13 cellular contexts compared by ENCODE assay signal in genomic region chr19:48392006-48392344, GRCh38. TPM values are rescaled to one million over a fixed set of nuclear protein-coding genes. Genes with fewer than 3 reads are reported as not detected.
DNase-seq lines count a peak whose midpoint lies in the region; ATAC-seq and TF ChIP-seq lines count a peak whose summit lies in the region.
"Not testable (repeated sequence)": the region's sequence is repeated elsewhere in the genome, so short reads cannot be mapped to it uniquely, and the experiment has no call there.
"Had no signal": no experiment of that assay in that cellular context is flagged by ENCODE, and none has a peak within 500 bp of the region (broad histone marks: within the 10 kb centered on the region; RNA-seq: fewer than 3 reads in every experiment).

No MANE protein-coding gene starts in this region.

- not testable (repeated sequence) for ATAC-seq in T-helper 17 cell; effector memory CD8-positive, alpha-beta T cell (replicated peaks)

- intact Hi-C loops in activated T-helper 2 cell treated with anti-CD3 and anti-CD28 coated beads, Interferon-gamma antibody, Interleukin-2, Interleukin-4, amounts not matched to agents 10 μg/mL and 5 μg/mL and 100 μg/mL, durations not matched to agents 14 hours and 24 hours and 36 hours (cut with micrococcal nuclease): not testable (repeated sequence)

- H3K4me2 ChIP-seq in BLaER1: peak overlapping the region; percentile 85

- H3K4me3 ChIP-seq in BLaER1: 0 out of 2 replicates have a peak overlapping the region, but pooled peaks have one; percentile 94

- peaks cover 26% of the 10 kb centered on the region for H3K36me3 ChIP-seq in BLaER1

- H3K36me3 Mint-ChIP-seq in IgD-negative memory B cell; T-helper 17 cell (ENCODE audit: low read depth); neural crest cell (ENCODE audit: low read depth): not testable (repeated sequence)
- H3K36me3 Mint-ChIP-seq in activated T-helper 2 cell treated with anti-CD3 and anti-CD28 coated beads, Interferon-gamma antibody, Interleukin-2, Interleukin-4, amounts not matched to agents 10 μg/mL and 5 μg/mL and 100 μg/mL, durations not matched to agents 14 hours and 24 hours and 36 hours (ENCODE audit: low read depth): peaks cover 17% of the 10 kb centered on the region
- peaks cover 22% of the 10 kb centered on the region for H3K36me3 Mint-ChIP-seq in effector memory CD8-positive, alpha-beta T cell (ENCODE audit: insufficient read depth)

- peak overlapping the region; percentile 51; the same call in 1 of the 2 replicates for H3K27ac ChIP-seq in BLaER1

- H3K27me3 Mint-ChIP-seq in IgD-negative memory B cell (peaks cover 26% of the 10 kb centered on the region), T-helper 17 cell (peaks cover 15% of the 10 kb centered on the region), neural crest cell (ENCODE audit: low read depth) (peaks cover 47% of the 10 kb centered on the region)
- peaks cover 39% of the 10 kb centered on the region for H3K27me3 Mint-ChIP-seq in activated T-helper 2 cell treated with anti-CD3 and anti-CD28 coated beads, Interferon-gamma antibody, Interleukin-2, Interleukin-4, amounts not matched to agents 10 μg/mL and 5 μg/mL and 100 μg/mL, durations not matched to agents 14 hours and 24 hours and 36 hours (ENCODE audit: low read depth)
- peaks cover 25 to 41% of the 10 kb centered on the region in 2 donors for H3K27me3 Mint-ChIP-seq in effector memory CD8-positive, alpha-beta T cell

- peaks cover 71% of the 10 kb centered on the region for H3K4me1 ChIP-seq in BLaER1

- peaks cover 0 to 11% (median 7%) of the 10 kb centered on the region in 3 donors for H3K4me1 Mint-ChIP-seq in IgD-negative memory B cell
- peaks cover 30% of the 10 kb centered on the region for H3K4me1 Mint-ChIP-seq in T-helper 17 cell
- peaks cover 16% of the 10 kb centered on the region for H3K4me1 Mint-ChIP-seq in activated T-helper 2 cell treated with anti-CD3 and anti-CD28 coated beads, Interferon-gamma antibody, Interleukin-2, Interleukin-4, amounts not matched to agents 10 μg/mL and 5 μg/mL and 100 μg/mL, durations not matched to agents 14 hours and 24 hours and 36 hours (ENCODE audit: low read depth)
- H3K4me1 Mint-ChIP-seq in effector memory CD8-positive, alpha-beta T cell (ENCODE audit: low read depth in 2 of 2): peaks cover 28 to 47% of the 10 kb centered on the region in 2 donors
- peaks cover 30% of the 10 kb centered on the region for H3K4me1 Mint-ChIP-seq in neural crest cell

- not testable (repeated sequence) for H3K27ac Mint-ChIP-seq in IgD-negative memory B cell; activated T-helper 2 cell treated with anti-CD3 and anti-CD28 coated beads, Interferon-gamma antibody, Interleukin-2, Interleukin-4, amounts not matched to agents 10 μg/mL and 5 μg/mL and 100 μg/mL, durations not matched to agents 14 hours and 24 hours and 36 hours; neural crest cell (ENCODE audit: unreplicated experiment)
- H3K27ac Mint-ChIP-seq in T-helper 17 cell: peak overlapping the region; percentile 92
- peak overlapping the region in 1 of 2 donors; percentile 58 for H3K27ac Mint-ChIP-seq in effector memory CD8-positive, alpha-beta T cell

- H4K20me1 ChIP-seq in BLaER1: peaks cover 12% of the 10 kb centered on the region; the same call in 1 of the 2 replicates

- H3K4me3 Mint-ChIP-seq in IgD-negative memory B cell: peak overlapping the region in 3 of 4 donors; percentile 41 to 97 (median 89)
- H3K4me3 Mint-ChIP-seq in T-helper 17 cell: peak overlapping the region; percentile 90
- peak overlapping the region; percentile 99 for H3K4me3 Mint-ChIP-seq in activated T-helper 2 cell treated with anti-CD3 and anti-CD28 coated beads, Interferon-gamma antibody, Interleukin-2, Interleukin-4, amounts not matched to agents 10 μg/mL and 5 μg/mL and 100 μg/mL, durations not matched to agents 14 hours and 24 hours and 36 hours (ENCODE audit: low read depth)
- peak overlapping the region; percentile 93 to 95 for H3K4me3 Mint-ChIP-seq in effector memory CD8-positive, alpha-beta T cell
- peak overlapping the region; percentile 94 for H3K4me3 Mint-ChIP-seq in neural crest cell

- not testable (repeated sequence) for H3K9me3 ChIP-seq in BLaER1; T-helper 17 cell (ENCODE audit: control insufficient read depth, low read length, poor library complexity, severe bottlenecking)

- not testable (repeated sequence) for H3K9me3 Mint-ChIP-seq in IgD-negative memory B cell; activated T-helper 2 cell treated with anti-CD3 and anti-CD28 coated beads, Interferon-gamma antibody, Interleukin-2, Interleukin-4, amounts not matched to agents 10 μg/mL and 5 μg/mL and 100 μg/mL, durations not matched to agents 14 hours and 24 hours and 36 hours; effector memory CD8-positive, alpha-beta T cell; neural crest cell

- not testable (repeated sequence) for DNase-seq in T-helper 17 cell; activated T-helper 2 cell treated with anti-CD3 and anti-CD28 coated beads, Interferon-gamma antibody, Interleukin-2, Interleukin-4, amounts not matched to agents 10 μg/mL and 5 μg/mL and 100 μg/mL, durations not matched to agents 14 hours and 24 hours and 36 hours (ENCODE audit: low spot score); effector memory CD8-positive, alpha-beta T cell; neural crest cell (ENCODE audit: low read depth, low spot score)

- peaks cover 39% of the 10 kb centered on the region for H3K27me3 ChIP-seq in BLaER1

- not testable (repeated sequence) for TF ChIP-seq CTCF in neural crest cell (conservative IDR thresholded peaks at IDR 0.05)

- H3K9ac ChIP-seq in BLaER1: peak overlapping the region; percentile 95; the same call in 1 of the 2 replicates

RNA-seq across cellular contexts. Expression of gene KDELR1, which starts 0.6 kb away (rescaled TPM):
- 29.2 TPM for polyA plus RNA-seq in IgD-negative memory B cell
- total RNA-seq in T-helper 17 cell (10 to 100 TPM; 34.0 to 41.3 TPM), neural crest cell (163 and 172 TPM in 2 replicates)
- total RNA-seq in activated T-helper 2 cell treated with anti-CD3 and anti-CD28 coated beads, Interferon-gamma antibody, Interleukin-2, Interleukin-4, amounts not matched to agents 10 μg/mL and 5 μg/mL and 100 μg/mL, durations not matched to agents 14 hours and 24 hours and 36 hours: 80.2 and 87.8 TPM in 2 replicates

RNA-seq across cellular contexts. Expression of gene GRIN2D, which starts 1.5 kb away (rescaled TPM):
- polyA plus RNA-seq in IgD-negative memory B cell: not detected
- total RNA-seq in T-helper 17 cell (under 1 TPM; 0.08 to 0.17 TPM), neural crest cell (0.68 and 0.75 TPM in 2 replicates)
- total RNA-seq in activated T-helper 2 cell treated with anti-CD3 and anti-CD28 coated beads, Interferon-gamma antibody, Interleukin-2, Interleukin-4, amounts not matched to agents 10 μg/mL and 5 μg/mL and 100 μg/mL, durations not matched to agents 14 hours and 24 hours and 36 hours: 0.34 and 0.39 TPM in 2 replicates

RNA-seq across cellular contexts. Expression of gene SYNGR4, which starts 27.8 kb away (rescaled TPM):
- not detected for polyA plus RNA-seq in IgD-negative memory B cell
- not detected for total RNA-seq in T-helper 17 cell
- total RNA-seq in activated T-helper 2 cell treated with anti-CD3 and anti-CD28 coated beads, Interferon-gamma antibody, Interleukin-2, Interleukin-4, amounts not matched to agents 10 μg/mL and 5 μg/mL and 100 μg/mL, durations not matched to agents 14 hours and 24 hours and 36 hours: not detected in 2 replicates
- not detected in 2 replicates for total RNA-seq in neural crest cell
- total RNA-seq: esophagus muscularis mucosa, frontal cortex, HT1080, left ventricle myocardium inferior, pulmonary artery endothelial cell, suprapubic skin, urinary bladder had no signal
- polyA plus RNA-seq: urinary bladder had no signal

RNA-seq across cellular contexts. Expression of gene TMEM143, which starts 28.2 kb away (rescaled TPM):
- polyA plus RNA-seq in IgD-negative memory B cell: 16.2 TPM
- total RNA-seq in T-helper 17 cell (1 to 10 TPM; 7.9 to 8.8 TPM), neural crest cell (6.8 and 8.4 TPM in 2 replicates)
- 12.8 and 13.1 TPM in 2 replicates for total RNA-seq in activated T-helper 2 cell treated with anti-CD3 and anti-CD28 coated beads, Interferon-gamma antibody, Interleukin-2, Interleukin-4, amounts not matched to agents 10 μg/mL and 5 μg/mL and 100 μg/mL, durations not matched to agents 14 hours and 24 hours and 36 hours

RNA-seq across cellular contexts. Expression of gene GRWD1, which starts 53.8 kb away (rescaled TPM):
- 40.3 TPM for polyA plus RNA-seq in IgD-negative memory B cell
- 10 to 100 TPM; 32.5 TPM for total RNA-seq in T-helper 17 cell
- 77.6 and 77.8 TPM in 2 replicates for total RNA-seq in activated T-helper 2 cell treated with anti-CD3 and anti-CD28 coated beads, Interferon-gamma antibody, Interleukin-2, Interleukin-4, amounts not matched to agents 10 μg/mL and 5 μg/mL and 100 μg/mL, durations not matched to agents 14 hours and 24 hours and 36 hours
- 52.1 and 56.1 TPM in 2 replicates for total RNA-seq in neural crest cell
